15 cellular contexts compared by ENCODE assay signal in the genomic region with DNA sequence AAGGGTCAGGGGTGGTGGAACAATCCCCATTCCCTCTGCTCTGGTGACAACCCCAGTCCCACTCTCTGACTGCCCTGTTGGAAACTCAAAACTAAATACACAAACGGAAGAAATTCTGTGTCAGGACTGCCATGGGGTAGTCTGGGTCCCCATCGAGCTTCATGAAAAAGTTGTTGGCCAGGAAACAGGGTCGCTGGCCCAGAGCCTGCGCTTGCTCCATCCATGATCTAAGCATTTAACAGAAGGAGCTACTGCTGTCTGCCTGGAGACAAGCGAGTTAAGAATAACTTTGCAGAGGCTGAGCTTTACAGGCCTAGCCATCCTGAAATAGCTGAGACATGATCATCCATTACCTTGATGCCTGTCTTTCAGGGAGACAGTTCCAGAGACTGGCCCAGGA. TPM values are rescaled to one million over a fixed set of nuclear protein-coding genes. Genes with fewer than 3 reads are reported as not detected.
A peak's percentile ranks its signal among the peaks of the same experiment; 100 is the strongest.
DNase-seq lines count a peak whose midpoint lies in the region; ATAC-seq and TF ChIP-seq lines count a peak whose summit lies in the region.
"Had no signal": no experiment of that assay in that cellular context is flagged by ENCODE, and none has a peak within 500 bp of the region (broad histone marks: within the 10 kb centered on the region; RNA-seq: fewer than 3 reads in every experiment).

No MANE protein-coding gene starts in this region.

- CTCF ChIA-PET in activated naive CD4-positive, alpha-beta T cell treated with anti-CD3 and anti-CD28 coated beads for 36 hours (lab: Charles Lee), result interaction anchor here (0.6 to 1.4 kb wide), 2 partner anchors 61 to 253 kb away, joined by 3 to 5 read pairs; no protein-coding TSS in a partner anchor

- no peak overlapping the region for H3K27ac Mint-ChIP-seq in stimulated activated naive B cell treated with anti-CD40 and anti-IgM and Interleukin-4, amounts not matched to agents 10 μg/mL and 1 μg/mL and 100 μg/mL, for 72 hours
- no peak overlapping the region for H3K27ac Mint-ChIP-seq in activated naive CD4-positive, alpha-beta T cell treated with anti-CD3 and anti-CD28 coated beads for 36 hours
- H3K27ac Mint-ChIP-seq: B cell; CD4-positive, CD25-positive, alpha-beta regulatory T cell; CD8-positive, alpha-beta memory T cell had no signal

- H3K9me3 Mint-ChIP-seq in stimulated activated naive B cell treated with anti-CD40 and anti-IgM and Interleukin-4, amounts not matched to agents 10 μg/mL and 1 μg/mL and 100 μg/mL, for 72 hours, result peaks cover 3 to 5% of the 10 kb centered on the region in 2 donors
- H3K9me3 Mint-ChIP-seq in activated naive CD4-positive, alpha-beta T cell treated with anti-CD3 and anti-CD28 coated beads for 36 hours, result no peaks in the 10 kb centered on the region
- H3K9me3 Mint-ChIP-seq: CD8-positive, alpha-beta memory T cell had no signal

- H3K4me1 ChIP-seq in thoracic aorta (ENCODE audit: control insufficient read depth in 1 of 2, low read depth in 2 of 2), result peaks cover 3 to 43% of the 10 kb centered on the region in 2 donors
- no peaks in the 10 kb centered on the region for H3K4me1 ChIP-seq in upper lobe of right lung
- H3K4me1 ChIP-seq: BLaER1 treated with 17β-estradiol and CSF1 and Interleukin-3, amounts not matched to agents 10 nM and 100 nM; Caco-2; HAP-1 had no signal

- H3K9me3 ChIP-seq in thoracic aorta, result no peaks in the 10 kb centered on the region
- no peaks in the 10 kb centered on the region for H3K9me3 ChIP-seq in upper lobe of right lung
- H3K9me3 ChIP-seq: Caco-2, HAP-1 had no signal

- H3K27me3 Mint-ChIP-seq in stimulated activated naive B cell treated with anti-CD40 and anti-IgM and Interleukin-4, amounts not matched to agents 10 μg/mL and 1 μg/mL and 100 μg/mL, for 72 hours, result peaks cover 8 to 43% of the 10 kb centered on the region in 2 donors
- H3K27me3 Mint-ChIP-seq in activated naive CD4-positive, alpha-beta T cell treated with anti-CD3 and anti-CD28 coated beads for 36 hours (ENCODE audit: low read depth), result peaks cover 5% of the 10 kb centered on the region

- no peak for TF ChIP-seq CTCF in thoracic aorta (IDR thresholded peaks at IDR 0.05)
- TF ChIP-seq CTCF in upper lobe of right lung (IDR thresholded peaks at IDR 0.05), result no peak

- H3K4me3 ChIP-seq in thoracic aorta (no peak overlapping the region), upper lobe of right lung (no peak overlapping the region)
- H3K4me3 ChIP-seq: BLaER1 treated with 17β-estradiol and CSF1 and Interleukin-3, amounts not matched to agents 10 nM and 100 nM; GM23248; HAP-1 had no signal

- intact Hi-C loops in upper lobe of right lung (cut with DNase I), result no loop called here
- intact Hi-C loops in activated naive CD4-positive, alpha-beta T cell treated with anti-CD3 and anti-CD28 coated beads for 36 hours (cut with micrococcal nuclease), result no loop called here

- no peaks in the 10 kb centered on the region for H3K27me3 ChIP-seq in thoracic aorta (replicated peaks; ENCODE audit: insufficient read depth)
- no peaks in the 10 kb centered on the region for H3K27me3 ChIP-seq in upper lobe of right lung
- H3K27me3 ChIP-seq: BLaER1 treated with 17β-estradiol and CSF1 and Interleukin-3, amounts not matched to agents 10 nM and 100 nM had no signal

- DNase-seq in left kidney (ENCODE audit: low read depth, low spot score), result peak; percentile 34
- no peak for DNase-seq in thoracic aorta (ENCODE audit: low spot score)
- no peak for DNase-seq in upper lobe of right lung
- no peak for DNase-seq in stimulated activated naive B cell treated with anti-CD40 and anti-IgM and Interleukin-4, amounts not matched to agents 10 μg/mL and 1 μg/mL and 100 μg/mL, for 72 hours
- no peak for DNase-seq in activated naive CD4-positive, alpha-beta T cell treated with anti-CD3 and anti-CD28 coated beads for 36 hours
- DNase-seq: Caco-2; CD4-positive, CD25-positive, alpha-beta regulatory T cell; CD8-positive, alpha-beta memory T cell; GDM1; GM23248 had no signal

- H3K27ac ChIP-seq in cingulate gyrus (ENCODE audit: low read depth, low read length) (peak overlapping the region; percentile 60), thoracic aorta (peak overlapping the region; percentile 77 to 88), upper lobe of right lung (no peak overlapping the region)
- H3K27ac ChIP-seq: BLaER1 treated with 17β-estradiol and CSF1 and Interleukin-3, amounts not matched to agents 10 nM and 100 nM; GM23248 had no signal

- H3K36me3 ChIP-seq in thoracic aorta (no peaks in the 10 kb centered on the region), upper lobe of right lung (no peaks in the 10 kb centered on the region)
- H3K36me3 ChIP-seq: BLaER1 treated with 17β-estradiol and CSF1 and Interleukin-3, amounts not matched to agents 10 nM and 100 nM; HAP-1 had no signal

- no peak overlapping the region for H3K4me3 Mint-ChIP-seq in stimulated activated naive B cell treated with anti-CD40 and anti-IgM and Interleukin-4, amounts not matched to agents 10 μg/mL and 1 μg/mL and 100 μg/mL, for 72 hours
- H3K4me3 Mint-ChIP-seq in activated naive CD4-positive, alpha-beta T cell treated with anti-CD3 and anti-CD28 coated beads for 36 hours, result no peak overlapping the region
- H3K4me3 Mint-ChIP-seq: B cell; CD4-positive, CD25-positive, alpha-beta regulatory T cell; CD8-positive, alpha-beta memory T cell had no signal

- H3K36me3 Mint-ChIP-seq in stimulated activated naive B cell treated with anti-CD40 and anti-IgM and Interleukin-4, amounts not matched to agents 10 μg/mL and 1 μg/mL and 100 μg/mL, for 72 hours, result no peaks in the 10 kb centered on the region
- H3K36me3 Mint-ChIP-seq in activated naive CD4-positive, alpha-beta T cell treated with anti-CD3 and anti-CD28 coated beads for 36 hours (ENCODE audit: low read depth), result no peaks in the 10 kb centered on the region
- H3K36me3 Mint-ChIP-seq: CD4-positive, CD25-positive, alpha-beta regulatory T cell; CD8-positive, alpha-beta memory T cell had no signal

- ATAC-seq in thoracic aorta (ENCODE audit: insufficient number of reproducible peaks, low FRiP score, low read depth), result no peak
- ATAC-seq in upper lobe of right lung, result no peak
- no peak for ATAC-seq in stimulated activated naive B cell treated with anti-CD40 and anti-IgM and Interleukin-4, amounts not matched to agents 10 μg/mL and 1 μg/mL and 100 μg/mL, for 72 hours (replicated peaks)
- ATAC-seq: HepG2 had no signal

- H3K4me1 Mint-ChIP-seq in stimulated activated naive B cell treated with anti-CD40 and anti-IgM and Interleukin-4, amounts not matched to agents 10 μg/mL and 1 μg/mL and 100 μg/mL, for 72 hours, result no peaks in the 10 kb centered on the region
- no peaks in the 10 kb centered on the region for H3K4me1 Mint-ChIP-seq in activated naive CD4-positive, alpha-beta T cell treated with anti-CD3 and anti-CD28 coated beads for 36 hours (ENCODE audit: low read depth)
- H3K4me1 Mint-ChIP-seq: B cell; CD4-positive, CD25-positive, alpha-beta regulatory T cell; CD8-positive, alpha-beta memory T cell had no signal

RNA-seq across cellular contexts. Expression of gene MYH10, which starts 32.4 kb away (rescaled TPM):
- 1,000 to 10,000 TPM; 1,436 to 1,719 TPM for total RNA-seq in thoracic aorta
- total RNA-seq in upper lobe of right lung, result 205 TPM
- total RNA-seq in activated naive CD4-positive, alpha-beta T cell treated with anti-CD3 and anti-CD28 coated beads for 36 hours, result 10 to 100 TPM; 13.1 to 13.4 TPM

Comparison
In these comparisons a context has a peak if more than half of its experiments do, and no peak if none do; other contexts are left out.
1. RNA of gene MYH10, which starts 32.4 kb away (total RNA-seq): 1,436 to 1,719 TPM in thoracic aorta and 205 TPM in upper lobe of right lung (single experiment); 13.1 to 13.4 TPM in activated naive CD4-positive, alpha-beta T cell treated with anti-CD3 and anti-CD28 coated beads for 36 hours; every median in the first group is over 10 times any median in the second.